In the genomic region with DNA sequence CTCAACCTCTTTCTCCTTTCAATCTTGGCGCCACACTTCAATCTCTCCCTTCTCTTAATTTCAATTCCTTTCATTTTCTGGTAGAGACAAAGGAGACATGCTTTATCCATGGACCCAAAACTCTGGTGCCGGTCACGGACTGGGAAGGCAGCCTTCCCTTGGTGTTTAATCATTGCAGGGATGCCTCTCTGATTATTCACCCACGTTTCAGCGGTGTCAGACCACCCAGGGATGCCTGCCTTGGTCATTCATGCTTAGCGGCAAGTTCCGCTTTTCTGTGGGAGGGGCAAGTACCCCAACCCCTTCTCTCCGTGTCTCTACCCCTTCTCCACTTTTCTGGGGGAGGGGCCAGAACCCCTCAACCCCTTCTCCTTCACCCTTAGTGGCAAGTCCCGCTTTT, we compare ENCODE assay signal across 5 cellular contexts. TPM values are rescaled to one million over a fixed set of nuclear protein-coding genes. Genes with fewer than 3 reads are reported as not detected.
"Had no signal": no experiment of that assay in that cellular context is flagged by ENCODE, and none has a peak within 500 bp of the region (broad histone marks: within the 10 kb centered on the region; RNA-seq: fewer than 3 reads in every experiment).

No MANE protein-coding gene starts in this region.

RNA-seq across cellular contexts. Expression of a gene that starts 34.1 kb away (rescaled TPM):
- total RNA-seq: HepG2, HT-29, HT1080, IMR-90, K562 had no signal
- polyA plus RNA-seq: HepG2, IMR-90, K562 had no signal
